1 cellular context compared by ENCODE assay signal in the genomic region with DNA sequence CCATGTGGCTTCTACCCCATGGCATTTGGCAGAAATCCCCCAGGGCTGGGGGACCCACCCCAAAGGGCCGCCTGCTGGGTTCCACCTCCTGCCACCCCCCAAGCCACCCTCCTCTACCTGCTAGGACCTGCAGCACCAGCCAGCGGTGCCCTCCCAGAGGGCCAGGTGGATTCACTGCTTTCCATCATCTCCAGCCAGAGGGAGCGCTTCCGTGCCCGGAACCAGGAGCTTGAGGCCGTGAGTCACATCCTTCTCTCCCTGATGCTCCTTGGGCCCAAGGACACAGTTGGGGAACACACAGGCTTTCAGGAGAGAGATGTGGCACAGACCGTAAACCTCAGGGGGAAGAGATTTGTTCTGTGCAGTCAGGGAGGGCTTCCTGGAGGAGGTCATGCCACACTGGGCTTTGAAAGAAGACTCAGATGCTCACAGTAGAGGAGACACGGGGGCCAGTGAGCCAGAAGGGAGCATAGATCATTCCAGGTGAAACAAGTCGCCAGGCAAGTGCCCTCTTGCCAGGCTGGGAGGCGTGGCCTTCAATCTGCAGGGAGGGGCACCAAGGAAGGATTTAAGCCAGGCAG.
TF ChIP-seq lines count a peak whose summit lies in the region.

No MANE protein-coding gene starts in this region.

TF ChIP-seq in IMR-90, 13 proteins besides CTCF, POLR2A, EP300 and RAD21:
- TF ChIP-seq MAZ (IDR thresholded peaks at IDR 0.05; ENCODE audit: borderline replicate concordance, low read depth, low read length) (no peak), NFE2L2 (IDR thresholded peaks at IDR 0.05; ENCODE audit: low read depth, low read length) (no peak), MAFK (IDR thresholded peaks at IDR 0.05; ENCODE audit: low read depth, low read length) (no peak), SMC3 (IDR thresholded peaks at IDR 0.05; ENCODE audit: low read depth, low read length) (no peak), BHLHE40 (IDR thresholded peaks at IDR 0.05; ENCODE audit: low read depth, low read length) (no peak), RFX5 (IDR thresholded peaks at IDR 0.05; ENCODE audit: low read depth, low read length) (no peak), CHD1 (IDR thresholded peaks at IDR 0.05; ENCODE audit: low read depth, low read length) (no peak), MXI1 (IDR thresholded peaks at IDR 0.05; ENCODE audit: borderline replicate concordance, low read depth, low read length) (no peak), CEBPB (IDR thresholded peaks at IDR 0.05; ENCODE audit: low read depth, low read length) (no peak), FOS (IDR thresholded peaks at IDR 0.05; ENCODE audit: low read depth, low read length) (no peak), RCOR1 (IDR thresholded peaks at IDR 0.05; ENCODE audit: insufficient replicate concordance, low read length) (no peak)
- TF ChIP-seq, protein P1, sequence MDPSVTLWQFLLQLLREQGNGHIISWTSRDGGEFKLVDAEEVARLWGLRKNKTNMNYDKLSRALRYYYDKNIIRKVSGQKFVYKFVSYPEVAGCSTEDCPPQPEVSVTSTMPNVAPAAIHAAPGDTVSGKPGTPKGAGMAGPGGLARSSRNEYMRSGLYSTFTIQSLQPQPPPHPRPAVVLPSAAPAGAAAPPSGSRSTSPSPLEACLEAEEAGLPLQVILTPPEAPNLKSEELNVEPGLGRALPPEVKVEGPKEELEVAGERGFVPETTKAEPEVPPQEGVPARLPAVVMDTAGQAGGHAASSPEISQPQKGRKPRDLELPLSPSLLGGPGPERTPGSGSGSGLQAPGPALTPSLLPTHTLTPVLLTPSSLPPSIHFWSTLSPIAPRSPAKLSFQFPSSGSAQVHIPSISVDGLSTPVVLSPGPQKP (IDR thresholded peaks at IDR 0.05; ENCODE audit: borderline replicate concordance, low read depth, low read length) = no peak
- TF ChIP-seq, protein P2, sequence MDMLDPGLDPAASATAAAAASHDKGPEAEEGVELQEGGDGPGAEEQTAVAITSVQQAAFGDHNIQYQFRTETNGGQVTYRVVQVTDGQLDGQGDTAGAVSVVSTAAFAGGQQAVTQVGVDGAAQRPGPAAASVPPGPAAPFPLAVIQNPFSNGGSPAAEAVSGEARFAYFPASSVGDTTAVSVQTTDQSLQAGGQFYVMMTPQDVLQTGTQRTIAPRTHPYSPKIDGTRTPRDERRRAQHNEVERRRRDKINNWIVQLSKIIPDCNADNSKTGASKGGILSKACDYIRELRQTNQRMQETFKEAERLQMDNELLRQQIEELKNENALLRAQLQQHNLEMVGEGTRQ (IDR thresholded peaks at IDR 0.05; ENCODE audit: low read depth, low read length) = no peak
